In the genomic region with DNA sequence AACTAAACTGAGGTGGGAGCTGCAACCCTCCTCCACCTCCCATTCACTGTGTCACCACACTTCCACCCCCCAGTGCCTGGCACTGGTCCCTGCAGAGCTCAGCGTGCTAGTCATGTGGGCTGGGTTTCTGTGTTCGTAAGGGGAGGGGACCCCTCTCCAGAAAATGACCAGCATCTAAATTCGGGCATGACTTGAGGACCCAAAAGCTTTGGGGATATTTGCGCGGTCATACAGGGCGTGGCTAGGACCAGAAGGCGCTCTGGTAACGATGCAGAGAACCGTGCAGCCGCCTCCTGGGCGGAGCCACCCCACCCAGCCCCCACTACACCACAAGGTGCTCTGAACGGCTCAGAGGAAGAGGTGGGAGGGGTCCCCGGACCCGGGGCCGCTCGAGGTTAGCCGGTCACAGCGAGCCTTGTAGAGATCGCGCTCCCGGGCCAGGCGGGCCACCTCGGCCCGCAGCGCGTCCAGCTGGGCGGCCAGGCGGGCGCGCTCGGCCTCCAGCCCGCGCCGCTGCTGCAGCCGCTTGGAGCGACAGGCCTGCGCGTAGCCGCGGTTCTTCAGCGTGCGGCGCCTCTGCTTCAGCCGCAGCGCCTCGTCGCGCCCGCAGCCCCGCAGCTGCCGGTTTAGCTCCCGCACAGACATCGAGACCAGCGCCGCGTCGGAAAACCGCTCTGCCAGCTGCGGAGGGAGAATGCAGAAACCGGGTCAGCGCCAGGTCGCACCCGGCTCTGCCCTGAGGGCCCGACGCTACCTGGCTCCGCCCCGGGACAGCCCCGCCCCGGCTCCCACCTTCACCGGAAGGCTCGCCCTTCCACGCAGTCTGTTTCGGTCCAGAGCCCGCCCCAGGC, we compare ENCODE assay signal across 8 cellular contexts. TPM values are rescaled to one million over a fixed set of nuclear protein-coding genes. Genes with fewer than 3 reads are reported as not detected.
A peak's percentile ranks its signal among the peaks of the same experiment; 100 is the strongest.
DNase-seq lines count a peak whose midpoint lies in the region; ATAC-seq and TF ChIP-seq lines count a peak whose summit lies in the region.

No MANE protein-coding gene starts in this region.

- DNase-seq in ACHN: peak; percentile 11
- peak; percentile 41 for DNase-seq in NCI-H226
- DNase-seq in activated CD4-positive, alpha-beta memory T cell treated with anti-CD3 and anti-CD28 coated beads, Interleukin-2, amount 10 ng/mL, durations not matched to agents 7 days and 5 days: peak; percentile 83
- DNase-seq in effector CD4-positive, alpha-beta T cell: peak; percentile 45
- peak in 1 of 2 experiments; percentile 68 for DNase-seq in mesothelial cell of epicardium (ENCODE audit: low spot score in 2 of 2, unreplicated experiment in 2 of 2)
- DNase-seq in stimulated activated CD8-positive, alpha-beta memory T cell treated with anti-CD3 and anti-CD28 coated beads, Interleukin-15, amount 100 ng/mL, for 48 hours (ENCODE audit: low read depth in 2 of 2): peak; percentile 59 to 62

- H3K9me3 Mint-ChIP-seq in activated CD4-positive, alpha-beta memory T cell treated with anti-CD3 and anti-CD28 coated beads, Interleukin-2, amount 10 ng/mL, durations not matched to agents 7 days and 5 days: no peaks in the 10 kb centered on the region
- no peaks in the 10 kb centered on the region for H3K9me3 Mint-ChIP-seq in mesothelial cell of epicardium

- peak overlapping the region; percentile 75 for H3K27ac Mint-ChIP-seq in activated CD4-positive, alpha-beta memory T cell treated with anti-CD3 and anti-CD28 coated beads, Interleukin-2, amount 10 ng/mL, durations not matched to agents 7 days and 5 days
- no peak overlapping the region for H3K27ac Mint-ChIP-seq in mesothelial cell of epicardium

- peak overlapping the region; percentile 74 for H3K4me3 Mint-ChIP-seq in activated CD4-positive, alpha-beta memory T cell treated with anti-CD3 and anti-CD28 coated beads, Interleukin-2, amount 10 ng/mL, durations not matched to agents 7 days and 5 days
- peak overlapping the region; percentile 77 for H3K4me3 Mint-ChIP-seq in mesothelial cell of epicardium

- in situ Hi-C loops in ACHN (cut with HindIII; ENCODE audit: low pct_ligation_motif_present, low pct_unique_long_range_greater_than_20kb, low sequenced_read_pairs): no loop called here

- peaks cover 11% of the 10 kb centered on the region for H3K27me3 Mint-ChIP-seq in activated CD4-positive, alpha-beta memory T cell treated with anti-CD3 and anti-CD28 coated beads, Interleukin-2, amount 10 ng/mL, durations not matched to agents 7 days and 5 days
- H3K27me3 Mint-ChIP-seq in mesothelial cell of epicardium (ENCODE audit: low read depth): peaks cover 37% of the 10 kb centered on the region

- POLR2A ChIA-PET in activated CD4-positive, alpha-beta memory T cell treated with anti-CD3 and anti-CD28 coated beads, Interleukin-2, amount 10 ng/mL, durations not matched to agents 7 days and 5 days (lab: Charles Lee): interaction anchor here (0.7 to 5.1 kb wide), 22 partner anchors 9 to 162 kb away, joined by 3 to 105 read pairs (median 6); partner anchors contain the start of genes CPNE6, DCAF11, DHRS4L2 and EMC9

- no peak for TF ChIP-seq CTCF in mesothelial cell of epicardium (IDR thresholded peaks at IDR 0.05; ENCODE audit: unreplicated experiment)

- CTCF ChIA-PET in activated CD4-positive, alpha-beta memory T cell treated with anti-CD3 and anti-CD28 coated beads, Interleukin-2, amount 10 ng/mL, durations not matched to agents 7 days and 5 days (lab: Charles Lee): interaction anchor here (0.7 to 4.3 kb wide), 14 partner anchors 10 to 252 kb away, joined by 3 to 82 read pairs (median 4); partner anchors contain the start of genes CARMIL3, CPNE6, IRF9 and PCK2

- ATAC-seq in GM18520 (IDR thresholded peaks at IDR 0.05; ENCODE audit: unreplicated experiment) (peak; percentile 76), HG03025 (IDR thresholded peaks at IDR 0.05; ENCODE audit: low FRiP score, unreplicated experiment) (peak; percentile 89)

- H3K4me1 Mint-ChIP-seq in activated CD4-positive, alpha-beta memory T cell treated with anti-CD3 and anti-CD28 coated beads, Interleukin-2, amount 10 ng/mL, durations not matched to agents 7 days and 5 days: peaks cover 32% of the 10 kb centered on the region
- H3K4me1 Mint-ChIP-seq in mesothelial cell of epicardium: peaks cover 36% of the 10 kb centered on the region

- no peaks in the 10 kb centered on the region for H3K36me3 Mint-ChIP-seq in activated CD4-positive, alpha-beta memory T cell treated with anti-CD3 and anti-CD28 coated beads, Interleukin-2, amount 10 ng/mL, durations not matched to agents 7 days and 5 days (ENCODE audit: low read depth)
- H3K36me3 Mint-ChIP-seq in mesothelial cell of epicardium: no peaks in the 10 kb centered on the region

RNA-seq across cellular contexts. Expression of gene CPNE6, which starts 9.8 kb away (rescaled TPM):
- not detected for total RNA-seq in activated CD4-positive, alpha-beta memory T cell treated with anti-CD3 and anti-CD28 coated beads, Interleukin-2, amount 10 ng/mL, durations not matched to agents 7 days and 5 days
- not detected in 3 replicates for total RNA-seq in mesothelial cell of epicardium

RNA-seq across cellular contexts. Expression of gene PCK2, which starts 13.0 kb away (rescaled TPM):
- total RNA-seq in activated CD4-positive, alpha-beta memory T cell treated with anti-CD3 and anti-CD28 coated beads, Interleukin-2, amount 10 ng/mL, durations not matched to agents 7 days and 5 days: 10 to 100 TPM; 88.5 to 90.6 TPM
- total RNA-seq in mesothelial cell of epicardium: 18.9 to 22.2 TPM (median 20.6 TPM) in 3 replicates

RNA-seq across cellular contexts. Expression of gene CARMIL3, which starts 29.3 kb away (rescaled TPM):
- total RNA-seq in activated CD4-positive, alpha-beta memory T cell treated with anti-CD3 and anti-CD28 coated beads, Interleukin-2, amount 10 ng/mL, durations not matched to agents 7 days and 5 days: 1 to 10 TPM; 3.7 to 4.2 TPM
- total RNA-seq in mesothelial cell of epicardium: 1.1 to 1.6 TPM (median 1.4 TPM) in 3 replicates

RNA-seq across cellular contexts. Expression of gene DCAF11, which starts 33.5 kb away (rescaled TPM):
- total RNA-seq in activated CD4-positive, alpha-beta memory T cell treated with anti-CD3 and anti-CD28 coated beads, Interleukin-2, amount 10 ng/mL, durations not matched to agents 7 days and 5 days: 10 to 100 TPM; 94.1 to 98.2 TPM
- total RNA-seq in mesothelial cell of epicardium: 62.3 to 71.1 TPM (median 63.7 TPM) in 3 replicates

RNA-seq across cellular contexts. Expression of gene NRL, which starts 33.6 kb away (rescaled TPM):
- total RNA-seq in activated CD4-positive, alpha-beta memory T cell treated with anti-CD3 and anti-CD28 coated beads, Interleukin-2, amount 10 ng/mL, durations not matched to agents 7 days and 5 days: 1 to 10 TPM; 2.1 to 2.4 TPM
- 1.5 to 2.0 TPM (median 1.8 TPM) in 3 replicates for total RNA-seq in mesothelial cell of epicardium
